ENCODE assay signal across 2 cellular contexts in the genomic region with DNA sequence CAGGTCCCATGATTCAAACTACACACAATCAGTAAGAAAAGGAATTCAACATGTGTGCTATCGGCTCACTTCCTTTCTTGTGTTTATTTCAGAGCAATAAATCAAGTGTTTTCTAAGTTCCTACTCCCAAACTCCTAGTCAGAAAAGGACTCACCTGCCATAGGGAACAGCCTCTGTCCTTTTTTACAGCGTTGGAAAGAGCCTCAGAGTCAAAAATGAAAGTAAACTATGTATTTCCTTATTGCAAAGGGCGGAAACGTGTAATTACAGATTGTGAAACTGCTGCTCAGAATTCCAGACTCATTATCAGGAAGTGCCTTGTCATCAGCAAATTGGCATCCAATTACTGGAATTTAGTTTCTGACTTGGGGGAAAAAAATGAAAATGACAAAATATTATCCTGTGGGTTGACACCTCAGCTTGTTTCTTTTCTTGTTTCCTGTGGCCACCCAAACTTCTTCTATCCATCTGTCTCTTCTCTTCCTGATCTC.
TF ChIP-seq lines count a peak whose summit lies in the region.

A gene (minus strand): TSS at position 210 of the 491 bp plus-strand sequence. CDS start 49 bp downstream, at position 161.

TF ChIP-seq in SK-N-SH, 30 proteins besides CTCF, POLR2A, EP300 and RAD21 (continued from another document):
- TF ChIP-seq, protein P1, sequence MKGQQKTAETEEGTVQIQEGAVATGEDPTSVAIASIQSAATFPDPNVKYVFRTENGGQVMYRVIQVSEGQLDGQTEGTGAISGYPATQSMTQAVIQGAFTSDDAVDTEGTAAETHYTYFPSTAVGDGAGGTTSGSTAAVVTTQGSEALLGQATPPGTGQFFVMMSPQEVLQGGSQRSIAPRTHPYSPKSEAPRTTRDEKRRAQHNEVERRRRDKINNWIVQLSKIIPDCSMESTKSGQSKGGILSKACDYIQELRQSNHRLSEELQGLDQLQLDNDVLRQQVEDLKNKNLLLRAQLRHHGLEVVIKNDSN (IDR thresholded peaks at IDR 0.05; ENCODE audit: borderline replicate concordance, low read depth) = no peak
- TF ChIP-seq, protein P2, sequence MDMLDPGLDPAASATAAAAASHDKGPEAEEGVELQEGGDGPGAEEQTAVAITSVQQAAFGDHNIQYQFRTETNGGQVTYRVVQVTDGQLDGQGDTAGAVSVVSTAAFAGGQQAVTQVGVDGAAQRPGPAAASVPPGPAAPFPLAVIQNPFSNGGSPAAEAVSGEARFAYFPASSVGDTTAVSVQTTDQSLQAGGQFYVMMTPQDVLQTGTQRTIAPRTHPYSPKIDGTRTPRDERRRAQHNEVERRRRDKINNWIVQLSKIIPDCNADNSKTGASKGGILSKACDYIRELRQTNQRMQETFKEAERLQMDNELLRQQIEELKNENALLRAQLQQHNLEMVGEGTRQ (IDR thresholded peaks at IDR 0.05; ENCODE audit: borderline replicate concordance, low read depth, low read length) = no peak
- no peak for TF ChIP-seq GATA2 (CRISPR knock-in tag; IDR thresholded peaks at IDR 0.05)

TF ChIP-seq in H1, 55 proteins besides CTCF, POLR2A, EP300 and RAD21:
- TF ChIP-seq, protein P3, sequence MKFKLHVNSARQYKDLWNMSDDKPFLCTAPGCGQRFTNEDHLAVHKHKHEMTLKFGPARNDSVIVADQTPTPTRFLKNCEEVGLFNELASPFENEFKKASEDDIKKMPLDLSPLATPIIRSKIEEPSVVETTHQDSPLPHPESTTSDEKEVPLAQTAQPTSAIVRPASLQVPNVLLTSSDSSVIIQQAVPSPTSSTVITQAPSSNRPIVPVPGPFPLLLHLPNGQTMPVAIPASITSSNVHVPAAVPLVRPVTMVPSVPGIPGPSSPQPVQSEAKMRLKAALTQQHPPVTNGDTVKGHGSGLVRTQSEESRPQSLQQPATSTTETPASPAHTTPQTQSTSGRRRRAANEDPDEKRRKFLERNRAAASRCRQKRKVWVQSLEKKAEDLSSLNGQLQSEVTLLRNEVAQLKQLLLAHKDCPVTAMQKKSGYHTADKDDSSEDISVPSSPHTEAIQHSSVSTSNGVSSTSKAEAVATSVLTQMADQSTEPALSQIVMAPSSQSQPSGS (IDR thresholded peaks at IDR 0.05; ENCODE audit: low read length) = no peak
- no peak for TF ChIP-seq KDM5A (IDR thresholded peaks at IDR 0.05; ENCODE audit: low read length)
- TF ChIP-seq GABPA (IDR thresholded peaks at IDR 0.05; ENCODE audit: borderline replicate concordance, insufficient read depth, low read length) = no peak
- TF ChIP-seq SRF (IDR thresholded peaks at IDR 0.05; ENCODE audit: low read depth, low read length) = no peak
- no peak for TF ChIP-seq ASH2L (IDR thresholded peaks at IDR 0.05; ENCODE audit: low read length)
- TF ChIP-seq POLR2AphosphoS5 (IDR thresholded peaks at IDR 0.05; ENCODE audit: low read depth, low read length) = no peak
- TF ChIP-seq CTBP2 (IDR thresholded peaks at IDR 0.05; ENCODE audit: borderline replicate concordance, insufficient read depth, insufficient read length, low read length) = no peak
- no peak for TF ChIP-seq HDAC6 (IDR thresholded peaks at IDR 0.05; ENCODE audit: low read depth, low read length)
- no peak for TF ChIP-seq TAF1 (IDR thresholded peaks at IDR 0.05; ENCODE audit: low read depth, low read length)
- TF ChIP-seq BACH1 (IDR thresholded peaks at IDR 0.05; ENCODE audit: low read length) = no peak
- no peak for TF ChIP-seq CBX5 (IDR thresholded peaks at IDR 0.05; ENCODE audit: low read depth, low read length)
